Comparison of ENCODE assay signal across 8 cellular contexts in genomic region chr12:57088442-57089258, GRCh38. TPM values are rescaled to one million over a fixed set of nuclear protein-coding genes. Genes with fewer than 3 reads are reported as not detected.
DNase-seq lines count a peak whose midpoint lies in the region; ATAC-seq, FAIRE-seq and TF ChIP-seq lines count a peak whose summit lies in the region.

TSS of gene NAB2 (plus strand) at chr12:57089114. CDS start at chr12:57089272, 158 bp downstream.

- no peak for FAIRE-seq in small intestine (lab: Jason Lieb, UNC)

- H3K4me3 ChIP-seq in WERI-Rb-1 (ENCODE audit: low read depth, low read length) (peak within 1 kb of the TSS; percentile 93), breast epithelium (peak within 1 kb of the TSS; percentile 67 to 93 (median 86)), small intestine (ENCODE audit: low read depth in 1 of 2, low read length in 2 of 2) (peak within 1 kb of the TSS; percentile 54 to 78)

- H3K9me3 ChIP-seq in WERI-Rb-1 (ENCODE audit: severe bottlenecking) (no peaks in the 10 kb centered on the region), breast epithelium (no peaks in the 10 kb centered on the region), small intestine (ENCODE audit: control insufficient read depth, low read depth) (no peaks in the 10 kb centered on the region)

- peak within 1 kb of the TSS; percentile 95 for H3K27ac ChIP-seq in WERI-Rb-1
- H3K27ac ChIP-seq in breast epithelium: peak within 1 kb of the TSS; percentile 99 to 100
- peak within 1 kb of the TSS; percentile 81 to 99 for H3K27ac ChIP-seq in small intestine (ENCODE audit: low read depth in 1 of 2, low read length in 1 of 2)

- H3K27me3 ChIP-seq in WERI-Rb-1 (ENCODE audit: insufficient read depth, low read depth, severe bottlenecking): no peaks in the 10 kb centered on the region
- H3K27me3 ChIP-seq in breast epithelium: no peaks in the 10 kb centered on the region
- no peaks in the 10 kb centered on the region for H3K27me3 ChIP-seq in small intestine (ENCODE audit: control insufficient read depth in 2 of 2, insufficient read depth in 2 of 2, low read length in 2 of 2)

- ATAC-seq in GM18870 (IDR thresholded peaks at IDR 0.05; ENCODE audit: unreplicated experiment): peak; percentile 31
- peak; percentile 51 for ATAC-seq in HG03108 (IDR thresholded peaks at IDR 0.05; ENCODE audit: unreplicated experiment)

- peak; percentile 46 for TF ChIP-seq POLR2A in breast epithelium (IDR thresholded peaks at IDR 0.05)

- DNase-seq in ACHN (peak; percentile 93), NCI-H2196 treated with DMSO at 0.1 percent for 48 hours (lab: John Stamatoyannopoulos, UW; ENCODE audit: unreplicated experiment) (peak; percentile 87), WERI-Rb-1 (peak; percentile 97), breast epithelium (ENCODE audit: low spot score in 2 of 2) (peak; percentile 93 to 97), iPS-NIHi7 (ENCODE audit: extremely low spot score) (peak; percentile 85), small intestine (peak; percentile 92)

- H3K4me1 ChIP-seq in breast epithelium (peaks cover 13 to 24% of the 10 kb centered on the region in 2 donors), small intestine (ENCODE audit: control insufficient read depth in 2 of 2, insufficient read depth in 1 of 2, low read depth in 1 of 2, low read length in 1 of 2) (no peaks in the 10 kb centered on the region)

- TF ChIP-seq CTCF in WERI-Rb-1 (IDR thresholded peaks at IDR 0.05; ENCODE audit: low read depth, low read length) (no peak), breast epithelium (IDR thresholded peaks at IDR 0.05) (no peak)

- in situ Hi-C loops in ACHN (cut with HindIII; ENCODE audit: low pct_ligation_motif_present, low pct_unique_long_range_greater_than_20kb, low sequenced_read_pairs): no loop called here

- intact Hi-C loops in breast epithelium (cut with DNase I; ENCODE audit: low total_unique reads): loop anchor here (5.0 kb wide), 1 partner anchor 434 kb away; the partner anchor contains the start of genes DDIT3 and MBD6

- H3K36me3 ChIP-seq in WERI-Rb-1: peaks cover 31% of the 10 kb centered on the region
- no peaks in the 10 kb centered on the region for H3K36me3 ChIP-seq in breast epithelium
- peaks cover 0 to 2% of the 10 kb centered on the region in 2 donors for H3K36me3 ChIP-seq in small intestine (ENCODE audit: control insufficient read depth in 2 of 2, insufficient read depth in 2 of 2, low read length in 2 of 2)

- 0 to 1% (median 0%) methylated on average over 38 to 85 of the region's 85 CpGs for WGBS in small intestine, 3 donors

RNA-seq across cellular contexts. Expression of gene NAB2, which starts in this region (rescaled TPM):
- total RNA-seq in breast epithelium: 10 to 100 TPM in 2 of 3 donors, 1 to 10 TPM in 1; 9.0 to 33.2 (median 24.6) TPM
- polyA plus RNA-seq in small intestine: 10 to 100 TPM; 11.4 to 21.2 (median 14.9) TPM

Comparison
In these comparisons a context has a peak if more than half of its experiments do, and no peak if none do; other contexts are left out.
1. Peak in every context shown above with its lines: DNase-seq, ATAC-seq, H3K4me3 ChIP-seq and H3K27ac ChIP-seq.